ENCODE assay signal across 1 cellular context in genomic region chr3:181700168-181701087, GRCh38.
TF ChIP-seq lines count a peak whose summit lies in the region.

No MANE protein-coding gene starts in this region.

TF ChIP-seq in HepG2, 621 proteins besides CTCF, POLR2A, EP300 and RAD21 (continued from another document):
- TF ChIP-seq ZNF710 (CRISPR knock-in tag; IDR thresholded peaks at IDR 0.05; ENCODE audit: borderline replicate concordance), result no peak
- no peak for TF ChIP-seq ATF2 (CRISPR knock-in tag; IDR thresholded peaks at IDR 0.05)
- no peak for TF ChIP-seq ZNF740 (CRISPR knock-in tag; IDR thresholded peaks at IDR 0.05)
- TF ChIP-seq ZNF644 (CRISPR knock-in tag; IDR thresholded peaks at IDR 0.05; ENCODE audit: low read depth), result no peak
- TF ChIP-seq AGO1 (IDR thresholded peaks at IDR 0.05; ENCODE audit: low read depth, low read length, poor library complexity, severe bottlenecking), result no peak
- TF ChIP-seq, protein P1, sequence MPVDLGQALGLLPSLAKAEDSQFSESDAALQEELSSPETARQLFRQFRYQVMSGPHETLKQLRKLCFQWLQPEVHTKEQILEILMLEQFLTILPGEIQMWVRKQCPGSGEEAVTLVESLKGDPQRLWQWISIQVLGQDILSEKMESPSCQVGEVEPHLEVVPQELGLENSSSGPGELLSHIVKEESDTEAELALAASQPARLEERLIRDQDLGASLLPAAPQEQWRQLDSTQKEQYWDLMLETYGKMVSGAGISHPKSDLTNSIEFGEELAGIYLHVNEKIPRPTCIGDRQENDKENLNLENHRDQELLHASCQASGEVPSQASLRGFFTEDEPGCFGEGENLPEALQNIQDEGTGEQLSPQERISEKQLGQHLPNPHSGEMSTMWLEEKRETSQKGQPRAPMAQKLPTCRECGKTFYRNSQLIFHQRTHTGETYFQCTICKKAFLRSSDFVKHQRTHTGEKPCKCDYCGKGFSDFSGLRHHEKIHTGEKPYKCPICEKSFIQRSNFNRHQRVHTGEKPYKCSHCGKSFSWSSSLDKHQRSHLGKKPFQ (CRISPR knock-in tag; IDR thresholded peaks at IDR 0.05; ENCODE audit: insufficient replicate concordance), result no peak
- TF ChIP-seq STAG1 (CRISPR knock-in tag; IDR thresholded peaks at IDR 0.05), result peak; percentile 63
- no peak for TF ChIP-seq NFYC (CRISPR knock-in tag; IDR thresholded peaks at IDR 0.05)
- TF ChIP-seq, protein P2, sequence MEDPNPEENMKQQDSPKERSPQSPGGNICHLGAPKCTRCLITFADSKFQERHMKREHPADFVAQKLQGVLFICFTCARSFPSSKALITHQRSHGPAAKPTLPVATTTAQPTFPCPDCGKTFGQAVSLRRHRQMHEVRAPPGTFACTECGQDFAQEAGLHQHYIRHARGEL (CRISPR knock-in tag; IDR thresholded peaks at IDR 0.05), result no peak
- 0 out of 2 replicates have a peak, but pooled peaks have one; percentile 26 for TF ChIP-seq POGZ (CRISPR knock-in tag; IDR thresholded peaks at IDR 0.05)
- TF ChIP-seq ZNF674 (CRISPR knock-in tag; IDR thresholded peaks at IDR 0.05; ENCODE audit: low read depth), result no peak
- TF ChIP-seq TARDBP (CRISPR knock-in tag; IDR thresholded peaks at IDR 0.05), result no peak
